In the genomic region with DNA sequence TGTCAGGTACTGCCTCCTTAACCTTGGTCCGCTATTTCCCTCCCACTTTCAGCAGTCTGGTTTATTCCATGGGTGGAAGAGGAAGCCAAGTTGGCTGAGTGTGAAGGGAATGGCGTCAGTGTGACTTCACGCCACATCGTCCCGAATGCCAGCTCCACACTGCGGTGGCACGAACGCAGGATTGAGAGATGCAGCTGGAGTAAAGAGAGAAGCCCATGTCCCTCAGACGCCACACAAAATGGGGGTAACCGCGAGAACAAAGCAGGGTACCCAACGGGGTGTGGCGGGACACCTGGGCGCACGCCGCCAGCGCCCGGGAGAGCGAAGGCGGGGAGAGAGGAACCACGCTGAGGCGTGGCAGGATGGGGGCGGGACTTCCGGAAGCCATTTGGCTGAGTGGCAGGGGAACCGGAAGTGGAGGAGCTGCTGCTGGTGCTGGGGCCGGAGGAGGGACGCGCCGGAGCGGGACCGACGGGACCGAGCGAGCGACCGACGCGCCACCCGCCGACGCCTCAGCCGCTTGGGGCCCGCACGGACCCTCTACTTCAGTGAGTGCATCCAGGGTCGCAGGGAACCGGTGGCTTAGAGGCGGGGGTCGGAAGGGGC, we compare ENCODE assay signal across 1 cellular context.
TF ChIP-seq lines count a peak whose summit lies in the region.

A gene with protein sequence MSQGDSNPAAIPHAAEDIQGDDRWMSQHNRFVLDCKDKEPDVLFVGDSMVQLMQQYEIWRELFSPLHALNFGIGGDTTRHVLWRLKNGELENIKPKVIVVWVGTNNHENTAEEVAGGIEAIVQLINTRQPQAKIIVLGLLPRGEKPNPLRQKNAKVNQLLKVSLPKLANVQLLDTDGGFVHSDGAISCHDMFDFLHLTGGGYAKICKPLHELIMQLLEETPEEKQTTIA (plus strand): TSS at position 417 of the 606 bp plus-strand sequence. CDS start 8,161 bp downstream, outside the sequence.

TF ChIP-seq in K562, 482 proteins besides CTCF, POLR2A, EP300 and RAD21 (continued from another document and continues in another):
- TF ChIP-seq, protein P1, sequence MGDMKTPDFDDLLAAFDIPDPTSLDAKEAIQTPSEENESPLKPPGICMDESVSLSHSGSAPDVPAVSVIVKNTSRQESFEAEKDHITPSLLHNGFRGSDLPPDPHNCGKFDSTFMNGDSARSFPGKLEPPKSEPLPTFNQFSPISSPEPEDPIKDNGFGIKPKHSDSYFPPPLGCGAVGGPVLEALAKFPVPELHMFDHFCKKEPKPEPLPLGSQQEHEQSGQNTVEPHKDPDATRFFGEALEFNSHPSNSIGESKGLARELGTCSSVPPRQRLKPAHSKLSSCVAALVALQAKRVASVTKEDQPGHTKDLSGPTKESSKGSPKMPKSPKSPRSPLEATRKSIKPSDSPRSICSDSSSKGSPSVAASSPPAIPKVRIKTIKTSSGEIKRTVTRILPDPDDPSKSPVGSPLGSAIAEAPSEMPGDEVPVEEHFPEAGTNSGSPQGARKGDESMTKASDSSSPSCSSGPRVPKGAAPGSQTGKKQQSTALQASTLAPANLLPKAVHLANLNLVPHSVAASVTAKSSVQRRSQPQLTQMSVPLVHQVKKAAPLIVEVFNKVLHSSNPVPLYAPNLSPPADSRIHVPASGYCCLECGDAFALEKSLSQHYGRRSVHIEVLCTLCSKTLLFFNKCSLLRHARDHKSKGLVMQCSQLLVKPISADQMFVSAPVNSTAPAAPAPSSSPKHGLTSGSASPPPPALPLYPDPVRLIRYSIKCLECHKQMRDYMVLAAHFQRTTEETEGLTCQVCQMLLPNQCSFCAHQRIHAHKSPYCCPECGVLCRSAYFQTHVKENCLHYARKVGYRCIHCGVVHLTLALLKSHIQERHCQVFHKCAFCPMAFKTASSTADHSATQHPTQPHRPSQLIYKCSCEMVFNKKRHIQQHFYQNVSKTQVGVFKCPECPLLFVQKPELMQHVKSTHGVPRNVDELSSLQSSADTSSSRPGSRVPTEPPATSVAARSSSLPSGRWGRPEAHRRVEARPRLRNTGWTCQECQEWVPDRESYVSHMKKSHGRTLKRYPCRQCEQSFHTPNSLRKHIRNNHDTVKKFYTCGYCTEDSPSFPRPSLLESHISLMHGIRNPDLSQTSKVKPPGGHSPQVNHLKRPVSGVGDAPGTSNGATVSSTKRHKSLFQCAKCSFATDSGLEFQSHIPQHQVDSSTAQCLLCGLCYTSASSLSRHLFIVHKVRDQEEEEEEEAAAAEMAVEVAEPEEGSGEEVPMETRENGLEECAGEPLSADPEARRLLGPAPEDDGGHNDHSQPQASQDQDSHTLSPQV (IDR thresholded peaks at IDR 0.05): peak; percentile 54
- TF ChIP-seq FOS (IDR thresholded peaks at IDR 0.05; ENCODE audit: extremely low read depth, insufficient read length): no peak
- TF ChIP-seq EWSR1 (IDR thresholded peaks at IDR 0.05; ENCODE audit: borderline replicate concordance, low read depth, partially characterized antibody): no peak
- no peak for TF ChIP-seq HEY1 (CRISPR knock-in tag; IDR thresholded peaks at IDR 0.05; ENCODE audit: borderline replicate concordance)
- TF ChIP-seq GABPA (tag; conservative IDR thresholded peaks at IDR 0.05; ENCODE audit: low read depth): peak; percentile 99
- TF ChIP-seq FOSL1 (tag; conservative IDR thresholded peaks at IDR 0.05): no peak
- no peak for TF ChIP-seq BRF1 (IDR thresholded peaks at IDR 0.05; ENCODE audit: borderline replicate concordance, extremely low read depth, insufficient read length)
- TF ChIP-seq HNRNPUL1 (IDR thresholded peaks at IDR 0.05; ENCODE audit: low read length): no peak
- TF ChIP-seq ZNF12 (CRISPR knock-in tag; IDR thresholded peaks at IDR 0.05): peak; percentile 33; the same call in 1 of the 2 replicates
- TF ChIP-seq, protein P2, sequence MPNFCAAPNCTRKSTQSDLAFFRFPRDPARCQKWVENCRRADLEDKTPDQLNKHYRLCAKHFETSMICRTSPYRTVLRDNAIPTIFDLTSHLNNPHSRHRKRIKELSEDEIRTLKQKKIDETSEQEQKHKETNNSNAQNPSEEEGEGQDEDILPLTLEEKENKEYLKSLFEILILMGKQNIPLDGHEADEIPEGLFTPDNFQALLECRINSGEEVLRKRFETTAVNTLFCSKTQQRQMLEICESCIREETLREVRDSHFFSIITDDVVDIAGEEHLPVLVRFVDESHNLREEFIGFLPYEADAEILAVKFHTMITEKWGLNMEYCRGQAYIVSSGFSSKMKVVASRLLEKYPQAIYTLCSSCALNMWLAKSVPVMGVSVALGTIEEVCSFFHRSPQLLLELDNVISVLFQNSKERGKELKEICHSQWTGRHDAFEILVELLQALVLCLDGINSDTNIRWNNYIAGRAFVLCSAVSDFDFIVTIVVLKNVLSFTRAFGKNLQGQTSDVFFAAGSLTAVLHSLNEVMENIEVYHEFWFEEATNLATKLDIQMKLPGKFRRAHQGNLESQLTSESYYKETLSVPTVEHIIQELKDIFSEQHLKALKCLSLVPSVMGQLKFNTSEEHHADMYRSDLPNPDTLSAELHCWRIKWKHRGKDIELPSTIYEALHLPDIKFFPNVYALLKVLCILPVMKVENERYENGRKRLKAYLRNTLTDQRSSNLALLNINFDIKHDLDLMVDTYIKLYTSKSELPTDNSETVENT (CRISPR knock-in tag; IDR thresholded peaks at IDR 0.05): peak; percentile 84; the same call in 1 of the 2 replicates
- TF ChIP-seq FIP1L1 (IDR thresholded peaks at IDR 0.05; ENCODE audit: low read depth, low read length, poor library complexity, severe bottlenecking): no peak
- TF ChIP-seq MCM7 (IDR thresholded peaks at IDR 0.05): no peak
- TF ChIP-seq CBX5 (IDR thresholded peaks at IDR 0.05; ENCODE audit: borderline replicate concordance, low read depth): no peak
- no peak for TF ChIP-seq ZNF586 (CRISPR knock-in tag; conservative IDR thresholded peaks at IDR 0.05)
- TF ChIP-seq, protein P3, sequence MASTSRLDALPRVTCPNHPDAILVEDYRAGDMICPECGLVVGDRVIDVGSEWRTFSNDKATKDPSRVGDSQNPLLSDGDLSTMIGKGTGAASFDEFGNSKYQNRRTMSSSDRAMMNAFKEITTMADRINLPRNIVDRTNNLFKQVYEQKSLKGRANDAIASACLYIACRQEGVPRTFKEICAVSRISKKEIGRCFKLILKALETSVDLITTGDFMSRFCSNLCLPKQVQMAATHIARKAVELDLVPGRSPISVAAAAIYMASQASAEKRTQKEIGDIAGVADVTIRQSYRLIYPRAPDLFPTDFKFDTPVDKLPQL (IDR thresholded peaks at IDR 0.05; ENCODE audit: extremely low read depth, insufficient read length): no peak
- TF ChIP-seq SNRNP70 (optimal IDR thresholded peaks at IDR 0.05; ENCODE audit: low read depth, low read length): no peak
- TF ChIP-seq NBN (IDR thresholded peaks at IDR 0.05; ENCODE audit: low read depth): peak; percentile 66; the same call in 1 of the 2 replicates
- no peak for TF ChIP-seq SRSF1 (IDR thresholded peaks at IDR 0.05; ENCODE audit: low read depth, low read length)
- no peak for TF ChIP-seq PCBP2 (IDR thresholded peaks at IDR 0.05; ENCODE audit: low read depth, low read length, poor library complexity, severe bottlenecking)
- TF ChIP-seq MTA3 (IDR thresholded peaks at IDR 0.05; ENCODE audit: borderline replicate concordance): peak; percentile 92; the same call in 1 of the 2 replicates
- TF ChIP-seq ZNF384 (IDR thresholded peaks at IDR 0.05; ENCODE audit: low read depth, low read length): no peak
- TF ChIP-seq SMAD2 (IDR thresholded peaks at IDR 0.05; ENCODE audit: low read depth, low read length): no peak
- TF ChIP-seq NRF1 (conservative IDR thresholded peaks at IDR 0.05 in 1 of 2, IDR thresholded peaks at IDR 0.05 in 1 of 2): no peak; a peak in 1 of 4 replicates
- TF ChIP-seq ZNF146 (CRISPR knock-in tag; IDR thresholded peaks at IDR 0.05; ENCODE audit: unreplicated experiment): no peak
- TF ChIP-seq, protein P4, sequence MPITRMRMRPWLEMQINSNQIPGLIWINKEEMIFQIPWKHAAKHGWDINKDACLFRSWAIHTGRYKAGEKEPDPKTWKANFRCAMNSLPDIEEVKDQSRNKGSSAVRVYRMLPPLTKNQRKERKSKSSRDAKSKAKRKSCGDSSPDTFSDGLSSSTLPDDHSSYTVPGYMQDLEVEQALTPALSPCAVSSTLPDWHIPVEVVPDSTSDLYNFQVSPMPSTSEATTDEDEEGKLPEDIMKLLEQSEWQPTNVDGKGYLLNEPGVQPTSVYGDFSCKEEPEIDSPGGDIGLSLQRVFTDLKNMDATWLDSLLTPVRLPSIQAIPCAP (CRISPR knock-in tag; IDR thresholded peaks at IDR 0.05; ENCODE audit: borderline replicate concordance): no peak
- no peak for TF ChIP-seq PHB2 (IDR thresholded peaks at IDR 0.05; ENCODE audit: low read depth)
- TF ChIP-seq, protein P5, sequence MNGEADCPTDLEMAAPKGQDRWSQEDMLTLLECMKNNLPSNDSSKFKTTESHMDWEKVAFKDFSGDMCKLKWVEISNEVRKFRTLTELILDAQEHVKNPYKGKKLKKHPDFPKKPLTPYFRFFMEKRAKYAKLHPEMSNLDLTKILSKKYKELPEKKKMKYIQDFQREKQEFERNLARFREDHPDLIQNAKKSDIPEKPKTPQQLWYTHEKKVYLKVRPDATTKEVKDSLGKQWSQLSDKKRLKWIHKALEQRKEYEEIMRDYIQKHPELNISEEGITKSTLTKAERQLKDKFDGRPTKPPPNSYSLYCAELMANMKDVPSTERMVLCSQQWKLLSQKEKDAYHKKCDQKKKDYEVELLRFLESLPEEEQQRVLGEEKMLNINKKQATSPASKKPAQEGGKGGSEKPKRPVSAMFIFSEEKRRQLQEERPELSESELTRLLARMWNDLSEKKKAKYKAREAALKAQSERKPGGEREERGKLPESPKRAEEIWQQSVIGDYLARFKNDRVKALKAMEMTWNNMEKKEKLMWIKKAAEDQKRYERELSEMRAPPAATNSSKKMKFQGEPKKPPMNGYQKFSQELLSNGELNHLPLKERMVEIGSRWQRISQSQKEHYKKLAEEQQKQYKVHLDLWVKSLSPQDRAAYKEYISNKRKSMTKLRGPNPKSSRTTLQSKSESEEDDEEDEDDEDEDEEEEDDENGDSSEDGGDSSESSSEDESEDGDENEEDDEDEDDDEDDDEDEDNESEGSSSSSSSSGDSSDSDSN (IDR thresholded peaks at IDR 0.05; ENCODE audit: borderline replicate concordance in 1 of 2, low read depth in 2 of 2, low read length in 2 of 2): no peak
- TF ChIP-seq ESRRA (IDR thresholded peaks at IDR 0.05; ENCODE audit: borderline replicate concordance, low read depth): no peak
- TF ChIP-seq, protein P6, sequence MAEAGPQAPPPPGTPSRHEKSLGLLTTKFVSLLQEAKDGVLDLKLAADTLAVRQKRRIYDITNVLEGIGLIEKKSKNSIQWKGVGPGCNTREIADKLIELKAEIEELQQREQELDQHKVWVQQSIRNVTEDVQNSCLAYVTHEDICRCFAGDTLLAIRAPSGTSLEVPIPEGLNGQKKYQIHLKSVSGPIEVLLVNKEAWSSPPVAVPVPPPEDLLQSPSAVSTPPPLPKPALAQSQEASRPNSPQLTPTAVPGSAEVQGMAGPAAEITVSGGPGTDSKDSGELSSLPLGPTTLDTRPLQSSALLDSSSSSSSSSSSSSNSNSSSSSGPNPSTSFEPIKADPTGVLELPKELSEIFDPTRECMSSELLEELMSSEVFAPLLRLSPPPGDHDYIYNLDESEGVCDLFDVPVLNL (CRISPR knock-in tag; IDR thresholded peaks at IDR 0.05; ENCODE audit: low read depth): no peak
- TF ChIP-seq, protein P7, sequence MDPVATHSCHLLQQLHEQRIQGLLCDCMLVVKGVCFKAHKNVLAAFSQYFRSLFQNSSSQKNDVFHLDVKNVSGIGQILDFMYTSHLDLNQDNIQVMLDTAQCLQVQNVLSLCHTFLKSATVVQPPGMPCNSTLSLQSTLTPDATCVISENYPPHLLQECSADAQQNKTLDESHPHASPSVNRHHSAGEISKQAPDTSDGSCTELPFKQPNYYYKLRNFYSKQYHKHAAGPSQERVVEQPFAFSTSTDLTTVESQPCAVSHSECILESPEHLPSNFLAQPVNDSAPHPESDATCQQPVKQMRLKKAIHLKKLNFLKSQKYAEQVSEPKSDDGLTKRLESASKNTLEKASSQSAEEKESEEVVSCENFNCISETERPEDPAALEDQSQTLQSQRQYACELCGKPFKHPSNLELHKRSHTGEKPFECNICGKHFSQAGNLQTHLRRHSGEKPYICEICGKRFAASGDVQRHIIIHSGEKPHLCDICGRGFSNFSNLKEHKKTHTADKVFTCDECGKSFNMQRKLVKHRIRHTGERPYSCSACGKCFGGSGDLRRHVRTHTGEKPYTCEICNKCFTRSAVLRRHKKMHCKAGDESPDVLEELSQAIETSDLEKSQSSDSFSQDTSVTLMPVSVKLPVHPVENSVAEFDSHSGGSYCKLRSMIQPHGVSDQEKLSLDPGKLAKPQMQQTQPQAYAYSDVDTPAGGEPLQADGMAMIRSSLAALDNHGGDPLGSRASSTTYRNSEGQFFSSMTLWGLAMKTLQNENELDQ (CRISPR knock-in tag; IDR thresholded peaks at IDR 0.05; ENCODE audit: borderline replicate concordance): no peak
- TF ChIP-seq, protein P8, sequence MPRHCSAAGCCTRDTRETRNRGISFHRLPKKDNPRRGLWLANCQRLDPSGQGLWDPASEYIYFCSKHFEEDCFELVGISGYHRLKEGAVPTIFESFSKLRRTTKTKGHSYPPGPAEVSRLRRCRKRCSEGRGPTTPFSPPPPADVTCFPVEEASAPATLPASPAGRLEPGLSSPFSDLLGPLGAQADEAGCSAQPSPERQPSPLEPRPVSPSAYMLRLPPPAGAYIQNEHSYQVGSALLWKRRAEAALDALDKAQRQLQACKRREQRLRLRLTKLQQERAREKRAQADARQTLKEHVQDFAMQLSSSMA (CRISPR knock-in tag; IDR thresholded peaks at IDR 0.05): no peak
- peak; percentile 78; the same call in 1 of the 2 replicates for TF ChIP-seq GATAD2A (IDR thresholded peaks at IDR 0.05)
- TF ChIP-seq MEF2D (tag; conservative IDR thresholded peaks at IDR 0.05; ENCODE audit: low read depth): no peak
- no peak; a peak in 1 of 4 replicates for TF ChIP-seq TEAD1 (CRISPR knock-in tag; IDR thresholded peaks at IDR 0.05)
- TF ChIP-seq SLC30A9 (CRISPR knock-in tag; IDR thresholded peaks at IDR 0.05): no peak
- TF ChIP-seq MAZ (CRISPR knock-in tag; conservative IDR thresholded peaks at IDR 0.05 in 1 of 2, IDR thresholded peaks at IDR 0.05 in 1 of 2): peak; percentile 74 to 79; a peak in 3 of 4 replicates
- peak; percentile 62; the same call in 1 of the 2 replicates for TF ChIP-seq NR2C2 (CRISPR knock-in tag; IDR thresholded peaks at IDR 0.05)
- TF ChIP-seq NR2C2 (tag; IDR thresholded peaks at IDR 0.05): peak; percentile 62
- no peak for TF ChIP-seq NELFE (IDR thresholded peaks at IDR 0.05; ENCODE audit: insufficient read depth, insufficient read length)
- TF ChIP-seq ZNF764 (CRISPR knock-in tag; IDR thresholded peaks at IDR 0.05; ENCODE audit: low read depth): no peak
- TF ChIP-seq TOE1 (IDR thresholded peaks at IDR 0.05; ENCODE audit: borderline replicate concordance): no peak; the same call in none of the 2 replicates
- no peak for TF ChIP-seq TOE1 (CRISPR knock-in tag; IDR thresholded peaks at IDR 0.05; ENCODE audit: borderline replicate concordance, low read depth)
- TF ChIP-seq CBFA2T3 (IDR thresholded peaks at IDR 0.05): 0 out of 2 replicates have a peak, but pooled peaks have one; percentile 20
